ENCODE assay signal across 1 cellular context in genomic region chr17:67366193-67367157, GRCh38.
TF ChIP-seq lines count a peak whose summit lies in the region.

Gene PSMD12, minus strand, starts transcription at chr17:67366577. Its CDS starts 58 bp downstream, at chr17:67366519.

TF ChIP-seq in K562, 482 proteins besides CTCF, POLR2A, EP300 and RAD21 (continued from another document and continues in another):
- TF ChIP-seq, protein P1, sequence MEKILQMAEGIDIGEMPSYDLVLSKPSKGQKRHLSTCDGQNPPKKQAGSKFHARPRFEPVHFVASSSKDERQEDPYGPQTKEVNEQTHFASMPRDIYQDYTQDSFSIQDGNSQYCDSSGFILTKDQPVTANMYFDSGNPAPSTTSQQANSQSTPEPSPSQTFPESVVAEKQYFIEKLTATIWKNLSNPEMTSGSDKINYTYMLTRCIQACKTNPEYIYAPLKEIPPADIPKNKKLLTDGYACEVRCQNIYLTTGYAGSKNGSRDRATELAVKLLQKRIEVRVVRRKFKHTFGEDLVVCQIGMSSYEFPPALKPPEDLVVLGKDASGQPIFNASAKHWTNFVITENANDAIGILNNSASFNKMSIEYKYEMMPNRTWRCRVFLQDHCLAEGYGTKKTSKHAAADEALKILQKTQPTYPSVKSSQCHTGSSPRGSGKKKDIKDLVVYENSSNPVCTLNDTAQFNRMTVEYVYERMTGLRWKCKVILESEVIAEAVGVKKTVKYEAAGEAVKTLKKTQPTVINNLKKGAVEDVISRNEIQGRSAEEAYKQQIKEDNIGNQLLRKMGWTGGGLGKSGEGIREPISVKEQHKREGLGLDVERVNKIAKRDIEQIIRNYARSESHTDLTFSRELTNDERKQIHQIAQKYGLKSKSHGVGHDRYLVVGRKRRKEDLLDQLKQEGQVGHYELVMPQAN (IDR thresholded peaks at IDR 0.05; ENCODE audit: borderline replicate concordance), result peak; percentile 84; the same call in 1 of the 2 replicates
- no peak for TF ChIP-seq KLF13 (tag; IDR thresholded peaks at IDR 0.05; ENCODE audit: borderline replicate concordance, low read depth)
- peak; percentile 64 for TF ChIP-seq SAP30 (IDR thresholded peaks at IDR 0.05; ENCODE audit: borderline replicate concordance, insufficient read depth, low read depth, low read length, poor library complexity, severe bottlenecking)
- no peak for TF ChIP-seq SMAD2 (IDR thresholded peaks at IDR 0.05; ENCODE audit: low read depth, low read length)
- no peak for TF ChIP-seq CSDE1 (IDR thresholded peaks at IDR 0.05)
- TF ChIP-seq ZNF324 (CRISPR knock-in tag; IDR thresholded peaks at IDR 0.05), result no peak
- peak; percentile 85 for TF ChIP-seq ELF2 (CRISPR knock-in tag; IDR thresholded peaks at IDR 0.05)
- no peak for TF ChIP-seq IFI16 (CRISPR knock-in tag; IDR thresholded peaks at IDR 0.05)
- peak; percentile 70 for TF ChIP-seq HCFC1 (IDR thresholded peaks at IDR 0.05; ENCODE audit: low read depth, low read length)
- no peak for TF ChIP-seq WHSC1 (IDR thresholded peaks at IDR 0.05; ENCODE audit: low read length)
- TF ChIP-seq, protein P2, sequence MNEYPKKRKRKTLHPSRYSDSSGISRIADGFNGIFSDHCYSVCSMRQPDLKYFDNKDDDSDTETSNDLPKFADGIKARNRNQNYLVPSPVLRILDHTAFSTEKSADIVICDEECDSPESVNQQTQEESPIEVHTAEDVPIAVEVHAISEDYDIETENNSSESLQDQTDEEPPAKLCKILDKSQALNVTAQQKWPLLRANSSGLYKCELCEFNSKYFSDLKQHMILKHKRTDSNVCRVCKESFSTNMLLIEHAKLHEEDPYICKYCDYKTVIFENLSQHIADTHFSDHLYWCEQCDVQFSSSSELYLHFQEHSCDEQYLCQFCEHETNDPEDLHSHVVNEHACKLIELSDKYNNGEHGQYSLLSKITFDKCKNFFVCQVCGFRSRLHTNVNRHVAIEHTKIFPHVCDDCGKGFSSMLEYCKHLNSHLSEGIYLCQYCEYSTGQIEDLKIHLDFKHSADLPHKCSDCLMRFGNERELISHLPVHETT (CRISPR knock-in tag; conservative IDR thresholded peaks at IDR 0.05 in 1 of 2, IDR thresholded peaks at IDR 0.05 in 1 of 2), result no peak
- TF ChIP-seq, protein P3, sequence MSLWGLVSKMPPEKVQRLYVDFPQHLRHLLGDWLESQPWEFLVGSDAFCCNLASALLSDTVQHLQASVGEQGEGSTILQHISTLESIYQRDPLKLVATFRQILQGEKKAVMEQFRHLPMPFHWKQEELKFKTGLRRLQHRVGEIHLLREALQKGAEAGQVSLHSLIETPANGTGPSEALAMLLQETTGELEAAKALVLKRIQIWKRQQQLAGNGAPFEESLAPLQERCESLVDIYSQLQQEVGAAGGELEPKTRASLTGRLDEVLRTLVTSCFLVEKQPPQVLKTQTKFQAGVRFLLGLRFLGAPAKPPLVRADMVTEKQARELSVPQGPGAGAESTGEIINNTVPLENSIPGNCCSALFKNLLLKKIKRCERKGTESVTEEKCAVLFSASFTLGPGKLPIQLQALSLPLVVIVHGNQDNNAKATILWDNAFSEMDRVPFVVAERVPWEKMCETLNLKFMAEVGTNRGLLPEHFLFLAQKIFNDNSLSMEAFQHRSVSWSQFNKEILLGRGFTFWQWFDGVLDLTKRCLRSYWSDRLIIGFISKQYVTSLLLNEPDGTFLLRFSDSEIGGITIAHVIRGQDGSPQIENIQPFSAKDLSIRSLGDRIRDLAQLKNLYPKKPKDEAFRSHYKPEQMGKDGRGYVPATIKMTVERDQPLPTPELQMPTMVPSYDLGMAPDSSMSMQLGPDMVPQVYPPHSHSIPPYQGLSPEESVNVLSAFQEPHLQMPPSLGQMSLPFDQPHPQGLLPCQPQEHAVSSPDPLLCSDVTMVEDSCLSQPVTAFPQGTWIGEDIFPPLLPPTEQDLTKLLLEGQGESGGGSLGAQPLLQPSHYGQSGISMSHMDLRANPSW (CRISPR knock-in tag; IDR thresholded peaks at IDR 0.05), result peak; percentile 38; the same call in 1 of the 2 replicates
- TF ChIP-seq ZNF511 (CRISPR knock-in tag; IDR thresholded peaks at IDR 0.05), result peak; percentile 88
- no peak for TF ChIP-seq THRB (CRISPR knock-in tag; conservative IDR thresholded peaks at IDR 0.05)
- peak; percentile 99 for TF ChIP-seq RBFOX2 (IDR thresholded peaks at IDR 0.05; ENCODE audit: low read depth, low read length)
- no peak for TF ChIP-seq NFIX (CRISPR knock-in tag; IDR thresholded peaks at IDR 0.05; ENCODE audit: low read depth)
- no peak for TF ChIP-seq TCF7L2 (IDR thresholded peaks at IDR 0.05; ENCODE audit: low read depth, low read length)
- TF ChIP-seq, protein P4, sequence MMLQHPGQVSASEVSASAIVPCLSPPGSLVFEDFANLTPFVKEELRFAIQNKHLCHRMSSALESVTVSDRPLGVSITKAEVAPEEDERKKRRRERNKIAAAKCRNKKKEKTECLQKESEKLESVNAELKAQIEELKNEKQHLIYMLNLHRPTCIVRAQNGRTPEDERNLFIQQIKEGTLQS (IDR thresholded peaks at IDR 0.05), result no peak
- TF ChIP-seq, protein P4 (CRISPR knock-in tag; conservative IDR thresholded peaks at IDR 0.05), result peak; percentile 86
- TF ChIP-seq ZNF134 (CRISPR knock-in tag; conservative IDR thresholded peaks at IDR 0.05), result no peak
- no peak for TF ChIP-seq SETDB1 (IDR thresholded peaks at IDR 0.05; ENCODE audit: low read length)
- TF ChIP-seq NCOA2 (IDR thresholded peaks at IDR 0.05; ENCODE audit: partially characterized antibody in 2 of 2), result peak in 1 of 2 experiments; percentile 96
- 0 out of 2 replicates have a peak, but pooled peaks have one; percentile 69 for TF ChIP-seq ELK1 (CRISPR knock-in tag; IDR thresholded peaks at IDR 0.05)
- TF ChIP-seq ZSCAN29 (IDR thresholded peaks at IDR 0.05), result no peak
- peak; percentile 88 for TF ChIP-seq FIP1L1 (IDR thresholded peaks at IDR 0.05; ENCODE audit: low read depth, low read length, poor library complexity, severe bottlenecking)
- TF ChIP-seq PML (IDR thresholded peaks at IDR 0.05; ENCODE audit: low read length), result peak; percentile 27; the same call in 1 of the 2 replicates
- TF ChIP-seq KDM4B (IDR thresholded peaks at IDR 0.05; ENCODE audit: borderline replicate concordance in 2 of 2, low read depth in 1 of 2), result peak in 1 of 2 experiments; percentile 85; a peak in 1 of 4 replicates
- TF ChIP-seq DEAF1 (CRISPR knock-in tag; IDR thresholded peaks at IDR 0.05), result no peak
- TF ChIP-seq NCOA4 (IDR thresholded peaks at IDR 0.05; ENCODE audit: partially characterized antibody), result no peak
- TF ChIP-seq ZNF609 (CRISPR knock-in tag; IDR thresholded peaks at IDR 0.05; ENCODE audit: borderline replicate concordance), result no peak
- TF ChIP-seq MEF2D (tag; conservative IDR thresholded peaks at IDR 0.05; ENCODE audit: low read depth), result no peak
- no peak for TF ChIP-seq ZNF583 (CRISPR knock-in tag; IDR thresholded peaks at IDR 0.05)
- no peak for TF ChIP-seq ZNF764 (CRISPR knock-in tag; IDR thresholded peaks at IDR 0.05; ENCODE audit: low read depth)
- no peak for TF ChIP-seq FOXJ3 (CRISPR knock-in tag; IDR thresholded peaks at IDR 0.05)
- no peak for TF ChIP-seq RBM22 (IDR thresholded peaks at IDR 0.05; ENCODE audit: low read depth, low read length, poor library complexity, severe bottlenecking)
- TF ChIP-seq PRMT5 (CRISPR knock-in tag; IDR thresholded peaks at IDR 0.05), result 0 out of 2 replicates have a peak, but pooled peaks have one; percentile 3
- 0 out of 2 replicates have a peak, but pooled peaks have one; percentile 86 for TF ChIP-seq XRCC5 (IDR thresholded peaks at IDR 0.05; ENCODE audit: low read depth, low read length)
- no peak for TF ChIP-seq ZNF12 (CRISPR knock-in tag; IDR thresholded peaks at IDR 0.05)
- TF ChIP-seq ATF2 (CRISPR knock-in tag; IDR thresholded peaks at IDR 0.05), result no peak
- peak; percentile 57; the same call in 1 of the 2 replicates for TF ChIP-seq KDM2B (CRISPR knock-in tag; IDR thresholded peaks at IDR 0.05)
- TF ChIP-seq ZNF197 (CRISPR knock-in tag; IDR thresholded peaks at IDR 0.05; ENCODE audit: low read depth), result no peak
- TF ChIP-seq FOS (IDR thresholded peaks at IDR 0.05; ENCODE audit: extremely low read depth, insufficient read length), result no peak
- TF ChIP-seq ZNF436 (CRISPR knock-in tag; IDR thresholded peaks at IDR 0.05), result no peak
- TF ChIP-seq CREB3 (tag; conservative IDR thresholded peaks at IDR 0.05; ENCODE audit: low read depth), result no peak
- TF ChIP-seq BMI1 (IDR thresholded peaks at IDR 0.05; ENCODE audit: low read length), result no peak
- no peak for TF ChIP-seq DDX20 (tag; IDR thresholded peaks at IDR 0.05; ENCODE audit: low read depth)
- no peak for TF ChIP-seq MIER1 (IDR thresholded peaks at IDR 0.05; ENCODE audit: low read depth)
